Comparison of ENCODE assay signal across 1 cellular context in genomic region chr22:40108926-40109325, GRCh38.
TF ChIP-seq lines count a peak whose summit lies in the region.

No MANE protein-coding gene starts in this region.

TF ChIP-seq in K562, 482 proteins besides CTCF, POLR2A, EP300 and RAD21:
- TF ChIP-seq RBM25 (IDR thresholded peaks at IDR 0.05; ENCODE audit: low read depth, low read length, severe bottlenecking): peak; percentile 13
- peak; percentile 72 for TF ChIP-seq ZNF146 (CRISPR knock-in tag; IDR thresholded peaks at IDR 0.05; ENCODE audit: unreplicated experiment)
